Comparison of ENCODE assay signal across 28 cellular contexts in the genomic region with DNA sequence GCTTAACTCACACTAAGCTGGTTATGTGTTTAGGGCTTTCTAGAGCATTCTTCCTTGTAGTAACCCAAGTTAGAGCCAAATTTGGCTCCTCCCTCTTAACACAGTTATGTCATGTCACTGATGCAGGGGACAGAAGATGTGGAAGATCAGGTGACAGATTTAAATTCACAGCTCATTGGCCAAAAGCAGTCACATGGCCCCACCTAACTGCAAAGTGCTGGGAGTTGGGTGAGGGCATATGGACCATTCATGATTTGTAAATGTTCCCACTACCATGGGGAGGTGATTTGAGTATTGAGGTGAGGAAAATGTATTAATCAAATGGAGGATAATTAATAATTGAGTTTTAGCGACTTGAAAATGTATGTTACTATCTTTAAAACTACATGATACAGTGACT.
A peak's percentile ranks its signal among the peaks of the same experiment; 100 is the strongest.
DNase-seq lines count a peak whose midpoint lies in the region; ATAC-seq, FAIRE-seq and TF ChIP-seq lines count a peak whose summit lies in the region.
"Had no signal": no experiment of that assay in that cellular context is flagged by ENCODE, and none has a peak within 500 bp of the region (broad histone marks: within the 10 kb centered on the region; RNA-seq: fewer than 3 reads in every experiment).

No MANE protein-coding gene starts in this region.

- in situ Hi-C loops in K562 (cut with MboI), result no loop called here

- H3K9ac ChIP-seq in K562 (ENCODE audit: insufficient read depth in 1 of 2, low read depth in 2 of 2, low read length in 2 of 2), result no peak overlapping the region
- H3K9ac ChIP-seq: BLaER1 had no signal

- no peaks in the 10 kb centered on the region for H3K36me3 Mint-ChIP-seq in WTC11
- H3K36me3 Mint-ChIP-seq: CD14-positive monocyte; CD4-positive, alpha-beta memory T cell; CD4-positive, CD25-positive, alpha-beta regulatory T cell; CD8-positive, alpha-beta memory T cell had no signal

- peaks cover 1% of the 10 kb centered on the region; the same call in 1 of the 2 replicates for H3K9me3 ChIP-seq in K562 (replicated peaks; ENCODE audit: control insufficient read depth, insufficient read depth, low read depth, low read length)
- no peaks in the 10 kb centered on the region for H3K9me3 ChIP-seq in adrenal gland (replicated peaks in 1 of 3)
- H3K9me3 ChIP-seq: BE2C, BLaER1 had no signal

- H3K27me3 ChIP-seq in K562 (ENCODE audit: control insufficient read depth in 2 of 2, insufficient read depth in 2 of 2, low read length in 2 of 2) (no peaks in the 10 kb centered on the region), adrenal gland (no peaks in the 10 kb centered on the region)
- H3K27me3 ChIP-seq: BE2C, BLaER1 had no signal

- ATAC-seq in WTC11 (no peak), K562 (no peak), GM21619 (IDR thresholded peaks at IDR 0.05; ENCODE audit: unreplicated experiment) (no peak)
- ATAC-seq: GM12878 had no signal

- H3K4me2 ChIP-seq in K562 (ENCODE audit: insufficient read depth, low read length), result no peak overlapping the region
- H3K4me2 ChIP-seq: BLaER1 had no signal

- TF ChIP-seq RAD21 in Ishikawa (IDR thresholded peaks at IDR 0.05; ENCODE audit: low read depth) (no peak), K562 (CRISPR knock-in tag; conservative IDR thresholded peaks at IDR 0.05 in 1 of 2, IDR thresholded peaks at IDR 0.05 in 1 of 2) (no peak)

- no peaks in the 10 kb centered on the region for H3K27me3 Mint-ChIP-seq in WTC11 (ENCODE audit: low read depth)
- H3K27me3 Mint-ChIP-seq: CD4-positive, alpha-beta memory T cell; CD4-positive, CD25-positive, alpha-beta regulatory T cell; CD8-positive, alpha-beta memory T cell had no signal

- WGBS in K562 (ENCODE audit: insufficient coverage, low coverage, missing lambda C conversion rate), result 0% methylated on average over 1 of the region's 1 CpG
- WGBS in adrenal gland, 4 donors, result 81 to 95% (median 90%) methylated on average over 1 of the region's 1 CpG

- H3K27ac ChIP-seq in K562 (ENCODE audit: extremely low read depth, low read depth, low read length), result no peak overlapping the region
- no peak overlapping the region for H3K27ac ChIP-seq in adrenal gland
- H3K27ac ChIP-seq: 22Rv1, BLaER1 had no signal

- H4K20me1 ChIP-seq in K562 (replicated peaks; ENCODE audit: control insufficient read depth, insufficient read depth, low read length), result no peaks in the 10 kb centered on the region
- H4K20me1 ChIP-seq: BLaER1 had no signal

- FAIRE-seq in K562 (lab: Jason Lieb, UNC), result no peak
- FAIRE-seq: A204.1, GM12878, GM12892, GM18507 had no signal

- H3K4me1 Mint-ChIP-seq in WTC11, result no peaks in the 10 kb centered on the region
- H3K4me1 Mint-ChIP-seq: CD14-positive monocyte; CD4-positive, alpha-beta memory T cell; CD4-positive, CD25-positive, alpha-beta regulatory T cell; CD8-positive, alpha-beta memory T cell had no signal

- no peaks in the 10 kb centered on the region for H3K9me1 ChIP-seq in K562 (ENCODE audit: control insufficient read depth, insufficient read depth, low read length)

- H3K27ac Mint-ChIP-seq in WTC11, result no peak overlapping the region
- H3K27ac Mint-ChIP-seq: CD14-positive monocyte; CD4-positive, alpha-beta memory T cell; CD4-positive, CD25-positive, alpha-beta regulatory T cell; CD8-positive, alpha-beta memory T cell had no signal

- no peaks in the 10 kb centered on the region for H3K36me3 ChIP-seq in K562 (ENCODE audit: control insufficient read depth, insufficient read depth, low read length)
- H3K36me3 ChIP-seq in adrenal gland (replicated peaks in 1 of 2), result no peaks in the 10 kb centered on the region
- H3K36me3 ChIP-seq: BE2C, BLaER1 had no signal

- peaks cover 30% of the 10 kb centered on the region for H3K9me3 Mint-ChIP-seq in WTC11

- H3K4me3 ChIP-seq in K562 (no peak overlapping the region), adrenal gland (no peak overlapping the region)
- H3K4me3 ChIP-seq: BLaER1, GM12878 had no signal

- DNase-seq in NCI-H2171 (lab: John Stamatoyannopoulos, UW) (peak; percentile 11), WTC11 (ENCODE audit: low spot score) (no peak), K562 (ENCODE audit: extremely low read depth in 1 of 4, low spot score in 3 of 4) (no peak), cerebellar cortex (ENCODE audit: low spot score) (no peak), adrenal gland (no peak)
- DNase-seq: ACHN; BE2C; C1 segment of cervical spinal cord; CD4-positive, alpha-beta memory T cell; CD4-positive, CD25-positive, alpha-beta regulatory T cell; CD8-positive, alpha-beta memory T cell; COR-L47; DMS 273 treated with DMSO at 0.1 percent for 48 hours; DMS153; DMS53; DMS79; DND-41; EL; GDM1 had no signal

- H3K4me1 ChIP-seq in K562 (replicated peaks in 1 of 2; ENCODE audit: control insufficient read depth in 2 of 2, insufficient read depth in 2 of 2, low read length in 2 of 2), result no peaks in the 10 kb centered on the region
- H3K4me1 ChIP-seq in adrenal gland (replicated peaks in 1 of 2), result no peaks in the 10 kb centered on the region
- H3K4me1 ChIP-seq: BE2C, BLaER1 had no signal

- BruUV-seq in K562 (replicated peaks; lab: Mats Ljungman, UMichigan), result no TSS peak

- no peak overlapping the region for H2AFZ ChIP-seq in K562 (ENCODE audit: low read depth, low read length)

- TF ChIP-seq POLR2A in K562 (conservative IDR thresholded peaks at IDR 0.05) (no peak), adrenal gland (IDR thresholded peaks at IDR 0.05) (no peak)

- POLR2A ChIA-PET in WTC11 (lab: Charles Lee), result no interaction called here
- POLR2A ChIA-PET in K562 (lab: Yijun Ruan, JAX), result no interaction called here

- no peak overlapping the region for H3K4me3 Mint-ChIP-seq in WTC11
- H3K4me3 Mint-ChIP-seq: CD14-positive monocyte; CD4-positive, alpha-beta memory T cell; CD4-positive, CD25-positive, alpha-beta regulatory T cell; CD8-positive, alpha-beta memory T cell had no signal

- no peaks in the 10 kb centered on the region for H3K79me2 ChIP-seq in K562 (ENCODE audit: control insufficient read depth, insufficient read depth, low read length)

- intact Hi-C loops in K562 (cut with micrococcal nuclease), result no loop called here
- intact Hi-C loops in adrenal gland (cut with DNase I), result no loop called here

- TF ChIP-seq EP300 in Ishikawa (IDR thresholded peaks at IDR 0.05; ENCODE audit: borderline replicate concordance) (no peak), K562 (IDR thresholded peaks at IDR 0.05; ENCODE audit: low read length) (no peak)

- TF ChIP-seq CTCF in WTC11 (IDR thresholded peaks at IDR 0.05), result no peak
- no peak for TF ChIP-seq CTCF in K562 (IDR thresholded peaks at IDR 0.05 in 2 of 3, conservative IDR thresholded peaks at IDR 0.05 in 1 of 3; ENCODE audit: insufficient read depth in 2 of 3, low read depth in 1 of 3, low read length in 3 of 3)
- TF ChIP-seq CTCF in adrenal gland (IDR thresholded peaks at IDR 0.05), result no peak

- CTCF ChIA-PET in WTC11 (lab: Charles Lee) (no interaction called here), K562 (lab: Yijun Ruan, JAX; ENCODE audit: low intra/inter-chr PET ratio) (no interaction called here)

TF ChIP-seq in Ishikawa, 13 proteins besides CTCF, POLR2A, EP300 and RAD21 (continues in another document):
- no peak for TF ChIP-seq CREB1 (IDR thresholded peaks at IDR 0.05; ENCODE audit: low read depth)
- TF ChIP-seq, protein P1, sequence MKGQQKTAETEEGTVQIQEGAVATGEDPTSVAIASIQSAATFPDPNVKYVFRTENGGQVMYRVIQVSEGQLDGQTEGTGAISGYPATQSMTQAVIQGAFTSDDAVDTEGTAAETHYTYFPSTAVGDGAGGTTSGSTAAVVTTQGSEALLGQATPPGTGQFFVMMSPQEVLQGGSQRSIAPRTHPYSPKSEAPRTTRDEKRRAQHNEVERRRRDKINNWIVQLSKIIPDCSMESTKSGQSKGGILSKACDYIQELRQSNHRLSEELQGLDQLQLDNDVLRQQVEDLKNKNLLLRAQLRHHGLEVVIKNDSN (IDR thresholded peaks at IDR 0.05), result peak; percentile 63
- TF ChIP-seq EGR1 (IDR thresholded peaks at IDR 0.05), result no peak

TF ChIP-seq in WTC11, 78 proteins besides CTCF, POLR2A, EP300 and RAD21 (continues in another document):
- TF ChIP-seq USF2 (CRISPR knock-in tag; IDR thresholded peaks at IDR 0.05), result peak; percentile 61

TF ChIP-seq in K562, 482 proteins besides CTCF, POLR2A, EP300 and RAD21:
- TF ChIP-seq, protein P1 (CRISPR knock-in tag; IDR thresholded peaks at IDR 0.05), result peak; percentile 40; the same call in 1 of the 2 replicates
- TF ChIP-seq SMARCA4 (IDR thresholded peaks at IDR 0.05), result no peak
TF ChIP-seq in K562: peak in this region for 1.
